15 cellular contexts compared by ENCODE assay signal in the genomic region with DNA sequence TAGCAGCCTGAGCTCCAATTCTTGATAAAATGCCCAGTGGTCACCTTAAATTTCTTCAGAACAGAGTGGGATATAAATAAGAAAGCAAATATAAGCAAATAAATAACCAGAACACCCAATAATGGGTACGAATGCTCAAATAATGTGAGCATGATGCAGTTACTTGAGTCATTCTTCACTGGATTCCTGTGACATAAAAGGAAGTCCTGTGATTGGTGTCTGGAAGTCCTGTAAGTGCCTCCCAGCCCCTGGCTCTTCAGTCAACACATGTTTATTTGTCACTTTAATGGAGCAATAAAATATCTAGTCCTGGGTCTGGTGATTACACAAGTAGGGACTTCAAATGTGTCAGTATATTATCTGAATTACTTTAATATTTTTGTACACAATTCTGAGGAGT. TPM values are rescaled to one million over a fixed set of nuclear protein-coding genes. Genes with fewer than 3 reads are reported as not detected.
DNase-seq lines count a peak whose midpoint lies in the region; ATAC-seq, FAIRE-seq and TF ChIP-seq lines count a peak whose summit lies in the region.
"Had no signal": no experiment of that assay in that cellular context is flagged by ENCODE, and none has a peak within 500 bp of the region (broad histone marks: within the 10 kb centered on the region; RNA-seq: fewer than 3 reads in every experiment).

No MANE protein-coding gene starts in this region.

- H3K27me3 ChIP-seq in endothelial cell of umbilical vein (ENCODE audit: control insufficient read depth in 2 of 2, insufficient read depth in 2 of 2, low read length in 2 of 2) (no peaks in the 10 kb centered on the region), osteoblast (ENCODE audit: insufficient read depth, low read length) (no peaks in the 10 kb centered on the region)
- H3K27me3 ChIP-seq: heart left ventricle had no signal

- H3K79me2 ChIP-seq in endothelial cell of umbilical vein (ENCODE audit: control insufficient read depth, insufficient read depth, low read length) (no peaks in the 10 kb centered on the region), osteoblast (ENCODE audit: insufficient read depth, low read length) (no peaks in the 10 kb centered on the region)

- CTCF ChIA-PET in endothelial cell of umbilical vein (lab: Charles Lee), result no interaction called here

- peak overlapping the region; percentile 66 for H3K4me2 ChIP-seq in endothelial cell of umbilical vein (ENCODE audit: insufficient read depth, low read length)
- peak overlapping the region; percentile 65 for H3K4me2 ChIP-seq in osteoblast (ENCODE audit: insufficient read depth, low read length)

- no peaks in the 10 kb centered on the region for H4K20me1 ChIP-seq in endothelial cell of umbilical vein (replicated peaks; ENCODE audit: control insufficient read depth, extremely low read depth, insufficient read depth, low read length)
- no peaks in the 10 kb centered on the region for H4K20me1 ChIP-seq in osteoblast (ENCODE audit: insufficient read depth, low read length)

- H2AFZ ChIP-seq in endothelial cell of umbilical vein (ENCODE audit: low read depth, low read length), result no peak overlapping the region
- no peak overlapping the region for H2AFZ ChIP-seq in osteoblast (ENCODE audit: low read length)

- H3K36me3 ChIP-seq in endothelial cell of umbilical vein (ENCODE audit: control insufficient read depth in 2 of 2, extremely low read depth in 1 of 2, insufficient read depth in 2 of 2, low read length in 2 of 2), result no peaks in the 10 kb centered on the region
- no peaks in the 10 kb centered on the region for H3K36me3 ChIP-seq in osteoblast (ENCODE audit: insufficient read depth, low read length)
- H3K36me3 ChIP-seq: heart left ventricle had no signal

- H3K4me3 ChIP-seq in LNCaP clone FGC (ENCODE audit: low read depth, low read length), result no peak overlapping the region
- no peak overlapping the region for H3K4me3 ChIP-seq in endothelial cell of umbilical vein (replicated peaks in 1 of 3; ENCODE audit: insufficient read depth in 1 of 3, low read depth in 1 of 3, low read length in 3 of 3)
- H3K4me3 ChIP-seq in osteoblast (ENCODE audit: insufficient read depth, low read length), result no peak overlapping the region
- H3K4me3 ChIP-seq: heart left ventricle had no signal

- intact Hi-C loops in endothelial cell of umbilical vein (cut with micrococcal nuclease), result no loop called here

- H3K9ac ChIP-seq in endothelial cell of umbilical vein (replicated peaks; ENCODE audit: extremely low read depth, insufficient read depth, low read length), result peak overlapping the region; percentile 83

- no peak for ATAC-seq in HG03457 (IDR thresholded peaks at IDR 0.05; ENCODE audit: unreplicated experiment)
- ATAC-seq: stimulated activated naive CD8-positive, alpha-beta T cell treated with anti-CD3 and anti-CD28 coated beads, Interleukin-15, Interleukin-2, amounts not matched to agents 100 U/mL and 50 U/mL, for 24 hours; T-helper 17 cell had no signal

- peak; percentile 42 for FAIRE-seq in endothelial cell of umbilical vein (lab: Jason Lieb, UNC)

- no peaks in the 10 kb centered on the region for H3K9me1 ChIP-seq in endothelial cell of umbilical vein (replicated peaks; ENCODE audit: control insufficient read depth, extremely low read depth, insufficient read depth, low read length)

- BruUV-seq in endothelial cell of umbilical vein (replicated peaks; lab: Mats Ljungman, UMichigan), result no TSS peak

- dilution Hi-C loops in endothelial cell of umbilical vein (cut with MboI; ENCODE audit: extremely low pct_ligation_motif_present, low sequenced_read_pairs), result no loop called here

- DNase-seq in AG20443 (ENCODE audit: low spot score) (peak; percentile 47), LNCaP clone FGC (ENCODE audit: low read depth) (peak; percentile 79), endothelial cell of umbilical vein (ENCODE audit: low read depth, low spot score) (peak; percentile 68), osteoblast (ENCODE audit: insufficient read length, low spot score, missing footprints) (no peak), NCI-H1105 (lab: John Stamatoyannopoulos, UW) (no peak), RPMI8226 (no peak)
- DNase-seq in activated CD4-positive, alpha-beta T cell treated with anti-CD3 and anti-CD28 coated beads for 48 hours, result no peak
- DNase-seq: anterior cingulate cortex; COR-L47; heart left ventricle; NCI-H748 treated with DMSO at 0.1 percent for 48 hours; stimulated activated CD4-positive, alpha-beta T cell treated with anti-CD3 and anti-CD28 coated beads, Interleukin-15, amount 100 ng/mL, for 24 hours; stimulated activated naive CD8-positive, alpha-beta T cell treated with anti-CD3 and anti-CD28 coated beads, Interleukin-15, Interleukin-2, amounts not matched to agents 100 U/mL and 50 U/mL, for 24 hours; T-helper 17 cell had no signal

- H3K27ac ChIP-seq in endothelial cell of umbilical vein (ENCODE audit: insufficient read depth, low read depth, low read length), result peak overlapping the region; percentile 97
- H3K27ac ChIP-seq in osteoblast (ENCODE audit: low read depth, low read length), result peak overlapping the region; percentile 97

- no peaks in the 10 kb centered on the region for H3K9me3 ChIP-seq in endothelial cell of umbilical vein (replicated peaks; ENCODE audit: control insufficient read depth, insufficient read depth, low read length)
- no peaks in the 10 kb centered on the region for H3K9me3 ChIP-seq in osteoblast (ENCODE audit: low read depth, low read length)
- H3K9me3 ChIP-seq: heart left ventricle had no signal

- POLR2A ChIA-PET in endothelial cell of umbilical vein (lab: Charles Lee), result interaction anchor here (1.3 kb wide), 1 partner anchor 39 kb away, joined by 4 read pairs; no protein-coding TSS in a partner anchor

- TF ChIP-seq CTCF in LNCaP clone FGC (IDR thresholded peaks at IDR 0.05; ENCODE audit: control insufficient read depth, extremely low read depth, insufficient read depth) (no peak), endothelial cell of umbilical vein (IDR thresholded peaks at IDR 0.05; ENCODE audit: extremely low read depth in 1 of 2, insufficient read depth in 1 of 2, low read depth in 1 of 2, low read length in 2 of 2) (no peak), osteoblast (IDR thresholded peaks at IDR 0.05; ENCODE audit: extremely low read depth, low read depth, low read length) (no peak)

- H3K4me1 ChIP-seq in endothelial cell of umbilical vein (ENCODE audit: control insufficient read depth, extremely low read depth, insufficient read depth, low read length) (peaks cover 52% of the 10 kb centered on the region), osteoblast (ENCODE audit: insufficient read depth, low read length) (peaks cover 52% of the 10 kb centered on the region)

- no peak for TF ChIP-seq POLR2A in endothelial cell of umbilical vein (IDR thresholded peaks at IDR 0.05; ENCODE audit: low read depth, low read length)

TF ChIP-seq in endothelial cell of umbilical vein, 7 proteins besides CTCF, POLR2A, EP300 and RAD21:
- TF ChIP-seq FOS (IDR thresholded peaks at IDR 0.05; ENCODE audit: borderline replicate concordance, insufficient read depth, low read length), result peak; percentile 46
- TF ChIP-seq EZH2 (IDR thresholded peaks at IDR 0.05; ENCODE audit: borderline replicate concordance, low read depth, low read length, severe bottlenecking), result no peak
- no peak for TF ChIP-seq MYC (IDR thresholded peaks at IDR 0.05; ENCODE audit: low read depth, low read length)
- no peak for TF ChIP-seq GATA2 (IDR thresholded peaks at IDR 0.05; ENCODE audit: insufficient read depth, insufficient read length, low read depth, low read length)
- TF ChIP-seq JUN (IDR thresholded peaks at IDR 0.05; ENCODE audit: borderline replicate concordance, insufficient read depth, insufficient read length, low read depth), result peak; percentile 30
- no peak for TF ChIP-seq POLR2AphosphoS5 (IDR thresholded peaks at IDR 0.05; ENCODE audit: insufficient read depth, low read depth, low read length)
- TF ChIP-seq, protein P1, sequence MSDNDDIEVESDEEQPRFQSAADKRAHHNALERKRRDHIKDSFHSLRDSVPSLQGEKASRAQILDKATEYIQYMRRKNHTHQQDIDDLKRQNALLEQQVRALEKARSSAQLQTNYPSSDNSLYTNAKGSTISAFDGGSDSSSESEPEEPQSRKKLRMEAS (IDR thresholded peaks at IDR 0.05; ENCODE audit: insufficient read depth, insufficient read length), result no peak

RNA-seq across cellular contexts. Expression of a gene that starts 30.4 kb away (rescaled TPM):
- total RNA-seq in endothelial cell of umbilical vein (not detected in 2 replicates), osteoblast (not detected in 2 replicates)
- 0.14 TPM in 1 of 2 replicates, not detected in the other for polyA plus RNA-seq in endothelial cell of umbilical vein
- polyA plus RNA-seq in endothelial cell of umbilical vein (2011; cell fraction: cytosol; rRNA removed), result not detected in 2 replicates
- 0.11 TPM in 1 of 2 replicates, not detected in the other for polyA plus RNA-seq in endothelial cell of umbilical vein (2011; cell fraction: nucleus; rRNA removed)
- not detected in 2 replicates for polyA plus RNA-seq in endothelial cell of umbilical vein (2012)
- not detected in 2 replicates for polyA minus RNA-seq in endothelial cell of umbilical vein
- not detected for polyA minus RNA-seq in endothelial cell of umbilical vein (2011; cell fraction: cytosol; rRNA and poly(A)+ RNA removed)
- polyA minus RNA-seq in endothelial cell of umbilical vein (2011; cell fraction: nucleus; rRNA and poly(A)+ RNA removed), result 0.91 and 1.3 TPM in 2 replicates
- total RNA-seq: heart left ventricle, T-helper 17 cell had no signal
- polyA plus RNA-seq: heart left ventricle had no signal

Comparison
In these comparisons a context has a peak if more than half of its experiments do, and no peak if none do; other contexts are left out.
1. DNase-seq: peak in AG20443 (single experiment), LNCaP clone FGC (single experiment) and endothelial cell of umbilical vein (single experiment); none in osteoblast (single experiment), NCI-H1105 (single experiment), activated CD4-positive, alpha-beta T cell treated with anti-CD3 and anti-CD28 coated beads for 48 hours (single experiment) and RPMI8226 (single experiment).